ENCODE assay signal across 22 cellular contexts in the genomic region with DNA sequence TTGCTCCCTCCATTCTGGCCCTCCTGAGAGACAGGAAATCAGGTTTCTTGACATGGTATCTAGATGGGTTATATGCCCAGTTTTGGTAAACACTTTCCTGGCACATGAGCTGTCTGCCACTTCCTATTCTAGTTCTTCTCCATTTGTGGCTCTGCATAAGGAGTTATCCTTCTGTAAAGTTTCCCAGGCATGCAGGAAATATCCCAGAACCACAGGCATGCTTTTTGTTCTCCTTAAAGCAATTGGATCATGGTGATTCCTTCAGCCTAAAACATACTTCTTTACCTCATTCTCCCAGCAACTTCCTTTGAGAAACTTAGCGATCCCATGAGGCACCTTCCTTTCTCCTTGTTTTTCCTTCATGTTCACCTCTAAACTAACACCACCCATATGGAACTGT.
DNase-seq lines count a peak whose midpoint lies in the region; ATAC-seq and TF ChIP-seq lines count a peak whose summit lies in the region.
"Had no signal": no experiment of that assay in that cellular context is flagged by ENCODE, and none has a peak within 500 bp of the region (broad histone marks: within the 10 kb centered on the region; RNA-seq: fewer than 3 reads in every experiment).

No MANE protein-coding gene starts in this region.

- TF ChIP-seq POLR2A in upper lobe of left lung (IDR thresholded peaks at IDR 0.05) = no peak
- no peak for TF ChIP-seq POLR2A in gastrocnemius medialis (IDR thresholded peaks at IDR 0.05)

- H3K27ac ChIP-seq in upper lobe of left lung = no peak overlapping the region
- H3K27ac ChIP-seq in gastrocnemius medialis = no peak overlapping the region
- H3K27ac ChIP-seq: SJCRH30, suprapubic skin had no signal

- peaks cover 66% of the 10 kb centered on the region for H3K4me1 Mint-ChIP-seq in chondrocyte (ENCODE audit: low read depth)

- H3K36me3 Mint-ChIP-seq in chondrocyte (ENCODE audit: low read depth) = peaks cover 2% of the 10 kb centered on the region
- H3K36me3 Mint-ChIP-seq: activated naive CD4-positive, alpha-beta T cell treated with anti-CD3 and anti-CD28 coated beads, Interleukin-2, amount 50 U/mL, for 24 hours; CD4-positive, alpha-beta memory T cell had no signal

- ATAC-seq in upper lobe of left lung (ENCODE audit: low FRiP score in 2 of 2) (no peak), gastrocnemius medialis (no peak), HG03520 (IDR thresholded peaks at IDR 0.05; ENCODE audit: unreplicated experiment) (no peak)
- ATAC-seq: left ventricle myocardium superior, mucosa of descending colon, PC-3 had no signal

- H3K9me3 Mint-ChIP-seq in chondrocyte (ENCODE audit: low read depth) = no peaks in the 10 kb centered on the region
- H3K9me3 Mint-ChIP-seq: activated naive CD4-positive, alpha-beta T cell treated with anti-CD3 and anti-CD28 coated beads, Interleukin-2, amount 50 U/mL, for 24 hours; CD4-positive, alpha-beta memory T cell; T-helper 2 cell treated with Interferon-gamma antibody and Interleukin-4, amounts not matched to agents 5 μg/mL and 100 μg/mL, for 36 hours had no signal

- H3K9me3 ChIP-seq in upper lobe of left lung = no peaks in the 10 kb centered on the region
- no peaks in the 10 kb centered on the region for H3K9me3 ChIP-seq in gastrocnemius medialis
- H3K9me3 ChIP-seq: mucosa of descending colon, SJCRH30, suprapubic skin had no signal

- intact Hi-C loops in gastrocnemius medialis (cut with DNase I; ENCODE audit: low total_unique reads) = no loop called here

- no peaks in the 10 kb centered on the region for H3K27me3 Mint-ChIP-seq in chondrocyte (ENCODE audit: low read depth)
- H3K27me3 Mint-ChIP-seq: activated naive CD4-positive, alpha-beta T cell treated with anti-CD3 and anti-CD28 coated beads, Interleukin-2, amount 50 U/mL, for 24 hours had no signal

- H3K4me3 ChIP-seq in upper lobe of left lung = no peak overlapping the region
- no peak overlapping the region for H3K4me3 ChIP-seq in gastrocnemius medialis
- H3K4me3 ChIP-seq: mucosa of descending colon, SJCRH30, suprapubic skin had no signal

- in situ Hi-C loops in gastrocnemius medialis (cut with MboI; ENCODE audit: low sequenced_read_pairs in 4 of 4) = no loop called here

- peak overlapping the region; percentile 90 for H3K27ac Mint-ChIP-seq in chondrocyte (ENCODE audit: unreplicated experiment)
- H3K27ac Mint-ChIP-seq: activated naive CD4-positive, alpha-beta T cell treated with anti-CD3 and anti-CD28 coated beads, Interleukin-2, amount 50 U/mL, for 24 hours; CD4-positive, alpha-beta memory T cell; T-helper 2 cell treated with Interferon-gamma antibody and Interleukin-4, amounts not matched to agents 5 μg/mL and 100 μg/mL, for 36 hours had no signal

- H3K36me3 ChIP-seq in upper lobe of left lung (no peaks in the 10 kb centered on the region), gastrocnemius medialis (no peaks in the 10 kb centered on the region)
- H3K36me3 ChIP-seq: SJCRH30, suprapubic skin had no signal

- DNase-seq in Daoy (ENCODE audit: low read depth) (peak; percentile 23), M059J (ENCODE audit: low read depth) (peak; percentile 75), chondrocyte (ENCODE audit: low spot score) (no peak), myocyte (ENCODE audit: low read depth) (peak; percentile 18), upper lobe of left lung (no peak), gastrocnemius medialis (no peak), GF-D8 (lab: John Stamatoyannopoulos, UW) (no peak)
- DNase-seq: ACHN; activated T-cell treated with anti-CD3 and anti-CD28 coated beads, Interleukin-2, amount 50 U/mL, for 48 hours; CD4-positive, alpha-beta memory T cell; DMS79; left ventricle myocardium superior; MM.1S; mucosa of descending colon; NCI-H146; PC-3; SJCRH30; stimulated activated CD4-positive, alpha-beta T cell treated with anti-CD3 and anti-CD28 coated beads, Interleukin-12 subunit alpha, Interleukin-12 subunit beta, amount 100 ng/mL, for 4 hours had no signal

- 94 to 97% methylated on average over 1 of the region's 1 CpG for WGBS in upper lobe of left lung, 2 donors

- TF ChIP-seq CTCF in chondrocyte (IDR thresholded peaks at IDR 0.05) (no peak), upper lobe of left lung (IDR thresholded peaks at IDR 0.05) (no peak), gastrocnemius medialis (IDR thresholded peaks at IDR 0.05 in 4 of 5, conservative IDR thresholded peaks at IDR 0.05 in 1 of 5) (no peak)

- no peaks in the 10 kb centered on the region for H3K27me3 ChIP-seq in upper lobe of left lung
- no peaks in the 10 kb centered on the region for H3K27me3 ChIP-seq in gastrocnemius medialis
- H3K27me3 ChIP-seq: SJCRH30, suprapubic skin had no signal

- H3K4me3 Mint-ChIP-seq in chondrocyte (ENCODE audit: unreplicated experiment) = no peak overlapping the region
- H3K4me3 Mint-ChIP-seq: activated naive CD4-positive, alpha-beta T cell treated with anti-CD3 and anti-CD28 coated beads, Interleukin-2, amount 50 U/mL, for 24 hours; CD4-positive, alpha-beta memory T cell; T-helper 2 cell treated with Interferon-gamma antibody and Interleukin-4, amounts not matched to agents 5 μg/mL and 100 μg/mL, for 36 hours had no signal

- H3K4me1 ChIP-seq in upper lobe of left lung (no peaks in the 10 kb centered on the region), gastrocnemius medialis (no peaks in the 10 kb centered on the region)
- H3K4me1 ChIP-seq: SJCRH30, suprapubic skin had no signal

- no peak for TF ChIP-seq EP300 in upper lobe of left lung (IDR thresholded peaks at IDR 0.05)

Comparison
In these comparisons a context has a peak if more than half of its experiments do, and no peak if none do; other contexts are left out.
1. DNase-seq: peak in Daoy (single experiment), M059J (single experiment) and myocyte (single experiment); none in chondrocyte (single experiment), upper lobe of left lung (0 of 2), gastrocnemius medialis (0 of 2) and GF-D8 (single experiment).